21 cellular contexts compared by ENCODE assay signal in genomic region chr15:40271915-40272712, GRCh38. TPM values are rescaled to one million over a fixed set of nuclear protein-coding genes. Genes with fewer than 3 reads are reported as not detected.
"Had no signal": no experiment of that assay in that cellular context is flagged by ENCODE, and none has a peak within 500 bp of the region (broad histone marks: within the 10 kb centered on the region; RNA-seq: fewer than 3 reads in every experiment).

No MANE protein-coding gene starts in this region.

- H3K9me3 ChIP-seq: lower lobe of right lung, right atrium auricular region had no signal

- H3K79me2 ChIP-seq: hepatocyte had no signal

- ATAC-seq: lower lobe of right lung had no signal

- H3K4me1 Mint-ChIP-seq: nephron had no signal

- H3K9me3 Mint-ChIP-seq: endodermal cell, memory B cell, nephron had no signal

- DNase-seq: effector CD4-positive, alpha-beta T cell; endodermal cell; foreskin melanocyte; left colon; lower lobe of right lung; midbrain; small intestine; stimulated activated CD4-positive, alpha-beta T cell treated with anti-CD3 and anti-CD28 coated beads, Interleukin-12 subunit alpha, Interleukin-12 subunit beta, amount 100 ng/mL, for 4 hours; stimulated activated naive CD4-positive, alpha-beta T cell; trophoblast cell had no signal

- H2AFZ ChIP-seq: hepatocyte had no signal

- H3K27me3 ChIP-seq: hepatocyte, right atrium auricular region had no signal

- H3K36me3 ChIP-seq: lower lobe of right lung, right atrium auricular region had no signal

- H3K4me3 Mint-ChIP-seq: endodermal cell, memory B cell, nephron had no signal

- FAIRE-seq: endothelial cell of umbilical vein, small intestine had no signal

- H3K4me2 ChIP-seq: hepatocyte had no signal

- H3K27ac ChIP-seq: coronary artery, hepatocyte, lower lobe of right lung, right atrium auricular region had no signal

- H3K27ac Mint-ChIP-seq: endodermal cell, memory B cell, nephron had no signal

- H3K4me1 ChIP-seq: right atrium auricular region had no signal

- H3K36me3 Mint-ChIP-seq: memory B cell had no signal

- H3K4me3 ChIP-seq: coronary artery, hepatocyte, lower lobe of right lung, right atrium auricular region had no signal

RNA-seq across cellular contexts. Expression of gene ANKRD63, which starts 10.8 kb away (rescaled TPM):
- total RNA-seq: dermis microvascular lymphatic vessel endothelial cell, endodermal cell, endothelial cell of umbilical vein, kidney epithelial cell, left colon, lower lobe of right lung, urinary bladder had no signal
- polyA plus RNA-seq: endothelial cell of umbilical vein, thymus, urinary bladder had no signal

RNA-seq across cellular contexts. Expression of gene PAK6, which starts 33.3 kb away (rescaled TPM):
- total RNA-seq: dermis microvascular lymphatic vessel endothelial cell, endothelial cell of umbilical vein, osteocyte had no signal
- polyA plus RNA-seq: endothelial cell of umbilical vein had no signal

RNA-seq across cellular contexts. Expression of gene PLCB2, which starts 35.6 kb away (rescaled TPM):
- total RNA-seq: dermis microvascular lymphatic vessel endothelial cell had no signal
